ENCODE assay signal across 8 cellular contexts in genomic region chr7:76292206-76292573, GRCh38. TPM values are rescaled to one million over a fixed set of nuclear protein-coding genes. Genes with fewer than 3 reads are reported as not detected.
A peak's percentile ranks its signal among the peaks of the same experiment; 100 is the strongest.
DNase-seq lines count a peak whose midpoint lies in the region; FAIRE-seq and TF ChIP-seq lines count a peak whose summit lies in the region.

No MANE protein-coding gene starts in this region.

- TF ChIP-seq CTCF in CD14-positive monocyte (IDR thresholded peaks at IDR 0.05), result no peak
- no peak for TF ChIP-seq CTCF in Loucy (conservative IDR thresholded peaks at IDR 0.05; ENCODE audit: low read length)
- TF ChIP-seq CTCF in nephron (IDR thresholded peaks at IDR 0.05; ENCODE audit: unreplicated experiment in 3 of 3), result no peak

- no peaks in the 10 kb centered on the region for H4K20me1 ChIP-seq in Loucy (ENCODE audit: insufficient read depth, low read length, poor library complexity, severe bottlenecking)

- peak overlapping the region; percentile 56 for H3K4me2 ChIP-seq in Loucy (ENCODE audit: low read depth, low read length, poor library complexity, severe bottlenecking)

- H3K9me2 ChIP-seq in Loucy (replicated peaks; ENCODE audit: low read depth, low read length), result no peaks in the 10 kb centered on the region

- H3K4me1 ChIP-seq in Loucy (ENCODE audit: insufficient read depth, low read length, poor library complexity, severe bottlenecking), result peaks cover 5% of the 10 kb centered on the region

- H3K4me1 Mint-ChIP-seq in CD14-positive monocyte (peaks cover 38% of the 10 kb centered on the region), nephron (peaks cover 33% of the 10 kb centered on the region)
- H3K4me1 Mint-ChIP-seq in activated CD4-positive, alpha-beta memory T cell treated with anti-CD3 and anti-CD28 coated beads, Interleukin-2, amount 10 ng/mL, durations not matched to agents 7 days and 5 days, result peaks cover 16% of the 10 kb centered on the region

- H3K4me3 Mint-ChIP-seq in CD14-positive monocyte, result peak overlapping the region; percentile 70 to 78
- H3K4me3 Mint-ChIP-seq in nephron, result peak overlapping the region; percentile 56 to 67 (median 62)
- H3K4me3 Mint-ChIP-seq in activated CD4-positive, alpha-beta memory T cell treated with anti-CD3 and anti-CD28 coated beads, Interleukin-2, amount 10 ng/mL, durations not matched to agents 7 days and 5 days, result no peak overlapping the region

- CTCF ChIA-PET in activated CD4-positive, alpha-beta memory T cell treated with anti-CD3 and anti-CD28 coated beads, Interleukin-2, amount 10 ng/mL, durations not matched to agents 7 days and 5 days (lab: Charles Lee), result interaction anchor here (0.7 to 6.7 kb wide), 13 partner anchors 10 to 300 kb away, joined by 3 to 125 read pairs (median 7); partner anchors contain the start of gene HSPB1

- no peaks in the 10 kb centered on the region for H3K9me3 ChIP-seq in Loucy (ENCODE audit: insufficient read depth, low read depth, low read length)

- intact Hi-C loops in CD14-positive monocyte (cut with micrococcal nuclease), result loop anchor here in 1 of 2 donors (2.0 kb wide), 1 partner anchor 17 kb away; no protein-coding TSS in a partner anchor

- H3K27ac ChIP-seq in cingulate gyrus (ENCODE audit: low read depth, low read length), result peak overlapping the region; percentile 94

- H3K9ac ChIP-seq in Loucy (ENCODE audit: low read depth, low read length, poor library complexity, severe bottlenecking), result peak overlapping the region; percentile 59

- H3K79me2 ChIP-seq in Loucy (ENCODE audit: insufficient read depth, low read length), result no peaks in the 10 kb centered on the region

- no peaks in the 10 kb centered on the region for H3K27me3 ChIP-seq in Loucy (ENCODE audit: insufficient read depth, low read length, poor library complexity, severe bottlenecking)

- peaks cover 5 to 22% (median 7%) of the 10 kb centered on the region in 3 donors for H3K27me3 Mint-ChIP-seq in CD14-positive monocyte (ENCODE audit: low read depth in 3 of 3)
- peaks cover 14% of the 10 kb centered on the region for H3K27me3 Mint-ChIP-seq in nephron (ENCODE audit: low read depth)
- H3K27me3 Mint-ChIP-seq in activated CD4-positive, alpha-beta memory T cell treated with anti-CD3 and anti-CD28 coated beads, Interleukin-2, amount 10 ng/mL, durations not matched to agents 7 days and 5 days, result peaks cover 5% of the 10 kb centered on the region

- H3K36me3 ChIP-seq in Loucy (ENCODE audit: insufficient read depth, low read length), result no peaks in the 10 kb centered on the region

- FAIRE-seq in GM12891 (lab: Jason Lieb, UNC), result no peak

- H2AFZ ChIP-seq in Loucy (ENCODE audit: low read length), result peak overlapping the region; percentile 96

- H3F3A ChIP-seq in Loucy (ENCODE audit: low read depth), result no peaks in the 10 kb centered on the region

- H3K27ac Mint-ChIP-seq in CD14-positive monocyte, result peak overlapping the region in 2 of 7 donors; percentile 3 to 24
- H3K27ac Mint-ChIP-seq in nephron, result peak overlapping the region; percentile 61 to 79 (median 76)
- H3K27ac Mint-ChIP-seq in activated CD4-positive, alpha-beta memory T cell treated with anti-CD3 and anti-CD28 coated beads, Interleukin-2, amount 10 ng/mL, durations not matched to agents 7 days and 5 days, result no peak overlapping the region

- POLR2A ChIA-PET in activated CD4-positive, alpha-beta memory T cell treated with anti-CD3 and anti-CD28 coated beads, Interleukin-2, amount 10 ng/mL, durations not matched to agents 7 days and 5 days (lab: Charles Lee), result interaction anchor here (1.6 kb wide), 1 partner anchor 26 kb away, joined by 14 read pairs; no protein-coding TSS in a partner anchor

- H3K36me3 Mint-ChIP-seq in CD14-positive monocyte (no peaks in the 10 kb centered on the region), nephron (ENCODE audit: low read depth) (no peaks in the 10 kb centered on the region)
- H3K36me3 Mint-ChIP-seq in activated CD4-positive, alpha-beta memory T cell treated with anti-CD3 and anti-CD28 coated beads, Interleukin-2, amount 10 ng/mL, durations not matched to agents 7 days and 5 days (ENCODE audit: low read depth), result no peaks in the 10 kb centered on the region

- H3K4me3 ChIP-seq in Loucy (ENCODE audit: low read length, poor library complexity, severe bottlenecking), result peak overlapping the region; percentile 44

- DNase-seq in CD14-positive monocyte (ENCODE audit: low spot score), result no peak
- no peak for DNase-seq in D341Med (ENCODE audit: low spot score)
- DNase-seq in activated CD4-positive, alpha-beta memory T cell treated with anti-CD3 and anti-CD28 coated beads, Interleukin-2, amount 10 ng/mL, durations not matched to agents 7 days and 5 days, result no peak
- no peak for DNase-seq in GM12891 (ENCODE audit: insufficient read length, low spot score)
- DNase-seq in stimulated activated CD4-positive, alpha-beta T cell treated with anti-CD3 and anti-CD28 coated beads, Interleukin-4, amount 100 ng/mL, for 4 hours, result no peak

- peaks cover 0 to 3% (median 0%) of the 10 kb centered on the region in 7 donors for H3K9me3 Mint-ChIP-seq in CD14-positive monocyte
- no peaks in the 10 kb centered on the region for H3K9me3 Mint-ChIP-seq in nephron
- H3K9me3 Mint-ChIP-seq in activated CD4-positive, alpha-beta memory T cell treated with anti-CD3 and anti-CD28 coated beads, Interleukin-2, amount 10 ng/mL, durations not matched to agents 7 days and 5 days, result no peaks in the 10 kb centered on the region

- TF ChIP-seq POLR2A in GM12891 (IDR thresholded peaks at IDR 0.05; ENCODE audit: low read depth, low read length), result no peak

TF ChIP-seq in GM12891, 5 proteins besides CTCF, POLR2A, EP300 and RAD21:
- no peak for TF ChIP-seq PAX5 (IDR thresholded peaks at IDR 0.05; ENCODE audit: insufficient read depth, low read length, severe bottlenecking)
- TF ChIP-seq TAF1 (IDR thresholded peaks at IDR 0.05; ENCODE audit: low read depth, low read length), result no peak
- no peak for TF ChIP-seq POLR2AphosphoS5 (IDR thresholded peaks at IDR 0.05; ENCODE audit: low read depth, low read length)
- no peak for TF ChIP-seq SPI1 (IDR thresholded peaks at IDR 0.05; ENCODE audit: low read depth, low read length)
TF ChIP-seq in GM12891: peak in this region for 0.

RNA-seq across cellular contexts. Expression of gene HSPB1, which starts 10.3 kb away (rescaled TPM):
- polyA plus RNA-seq in CD14-positive monocyte, result 1 to 10 TPM; 8.3 to 8.9 TPM
- total RNA-seq in activated CD4-positive, alpha-beta memory T cell treated with anti-CD3 and anti-CD28 coated beads, Interleukin-2, amount 10 ng/mL, durations not matched to agents 7 days and 5 days, result 10 to 100 TPM; 33.7 to 38.4 TPM
- polyA plus RNA-seq in GM12891 (2012; ENCODE audit: low read depth, missing spikeins), result 320 TPM
